In genomic region chr9:105319514-105319863, GRCh38 we compare ENCODE assay signal across 19 cellular contexts.
DNase-seq lines count a peak whose midpoint lies in the region; ATAC-seq, FAIRE-seq and TF ChIP-seq lines count a peak whose summit lies in the region.
"Had no signal": no experiment of that assay in that cellular context is flagged by ENCODE, and none has a peak within 500 bp of the region (broad histone marks: within the 10 kb centered on the region; RNA-seq: fewer than 3 reads in every experiment).

No MANE protein-coding gene starts in this region.

- no peak overlapping the region for H3K4me3 ChIP-seq in BLaER1 treated with 17β-estradiol and CSF1 and Interleukin-3, amounts not matched to agents 10 nM and 100 nM
- no peak overlapping the region for H3K4me3 ChIP-seq in OCI-LY7 (ENCODE audit: low read depth, low read length, poor library complexity, severe bottlenecking)
- peak overlapping the region in 1 of 2 donors; percentile 13 for H3K4me3 ChIP-seq in kidney (ENCODE audit: low read length in 2 of 2)
- H3K4me3 ChIP-seq in pancreas, result no peak overlapping the region
- H3K4me3 ChIP-seq: adrenal gland, heart right ventricle had no signal

- DNase-seq in OCI-LY7 (ENCODE audit: low spot score) (no peak), kidney (no peak), pancreas (no peak), SK-N-DZ (ENCODE audit: low spot score) (no peak), globus pallidus (ENCODE audit: low spot score) (no peak), T-helper 9 cell (no peak)
- DNase-seq: activated naive CD4-positive, alpha-beta T cell treated with Interleukin-2 at 50 U/mL for 16 hours; adrenal gland; heart right ventricle; HFFc6; Karpas-422; MV-4-11; NCI-H146; SHP77; stimulated activated naive CD8-positive, alpha-beta T cell treated with anti-CD3 and anti-CD28 coated beads, Interleukin-15, Interleukin-2, amounts not matched to agents 100 U/mL and 50 U/mL, for 24 hours; SW 1271; T1000 had no signal

- CTCF ChIA-PET in OCI-LY7 (lab: Charles Lee; ENCODE audit: unreplicated experiment), result no interaction called here

- no TSS peak for BruUV-seq in OCI-LY7 (replicated peaks; lab: Mats Ljungman, UMichigan)

- 27 to 30% methylated on average over 3 of the region's 3 CpGs for WGBS in pancreas, 2 donors

- no peak overlapping the region for H3K27ac ChIP-seq in BLaER1 treated with 17β-estradiol and CSF1 and Interleukin-3, amounts not matched to agents 10 nM and 100 nM
- H3K27ac ChIP-seq in OCI-LY7 (ENCODE audit: low read depth, low read length, poor library complexity, severe bottlenecking) (no peak overlapping the region), kidney (ENCODE audit: low read depth in 2 of 2, low read length in 2 of 2) (peak overlapping the region; percentile 11 to 53), pancreas (peak overlapping the region in 3 of 4 donors; percentile 3 to 68 (median 68))
- H3K27ac ChIP-seq: adrenal gland, heart right ventricle had no signal

- TF ChIP-seq CTCF in OCI-LY7 (conservative IDR thresholded peaks at IDR 0.05; ENCODE audit: low read length) (no peak), kidney (IDR thresholded peaks at IDR 0.05; ENCODE audit: borderline replicate concordance, extremely low read depth, insufficient read depth) (no peak), pancreas (IDR thresholded peaks at IDR 0.05) (no peak)

- peaks cover 0 to 9% (median 0%) of the 10 kb centered on the region in 11 experiments; a peak in 6 of 22 replicates for H3K36me3 ChIP-seq in BLaER1 treated with 17β-estradiol and CSF1 and Interleukin-3, amounts not matched to agents 10 nM and 100 nM
- H3K36me3 ChIP-seq in OCI-LY7 (ENCODE audit: insufficient read depth, low read length) (peaks cover 17% of the 10 kb centered on the region), kidney (ENCODE audit: control insufficient read depth in 1 of 2, insufficient read depth in 2 of 2, low read length in 2 of 2) (no peaks in the 10 kb centered on the region), pancreas (no peaks in the 10 kb centered on the region)
- H3K36me3 ChIP-seq: adrenal gland had no signal

- no peak overlapping the region; the same call in 1 of the 2 replicates for H2AFZ ChIP-seq in OCI-LY7 (ENCODE audit: low read length)

- peak overlapping the region in 9 of 11 experiments; percentile 41 to 83 (median 68); a peak in 18 of 22 replicates for H3K4me2 ChIP-seq in BLaER1 treated with 17β-estradiol and CSF1 and Interleukin-3, amounts not matched to agents 10 nM and 100 nM
- H3K4me2 ChIP-seq in OCI-LY7 (ENCODE audit: low read length), result peak overlapping the region; percentile 55; the same call in 1 of the 2 replicates

- H3K27me3 ChIP-seq in BLaER1 treated with 17β-estradiol and CSF1 and Interleukin-3, amounts not matched to agents 10 nM and 100 nM, result no peaks in the 10 kb centered on the region
- H3K27me3 ChIP-seq in pancreas, result no peaks in the 10 kb centered on the region
- H3K27me3 ChIP-seq: adrenal gland, heart right ventricle had no signal

- FAIRE-seq in kidney (lab: Jason Lieb, UNC), result no peak
- peak; percentile 54 for FAIRE-seq in pancreas (lab: Jason Lieb, UNC)

- no peaks in the 10 kb centered on the region for H3K9me2 ChIP-seq in OCI-LY7 (ENCODE audit: insufficient read depth, low read length)

- no peaks in the 10 kb centered on the region for H4K20me1 ChIP-seq in BLaER1 treated with 17β-estradiol and CSF1 and Interleukin-3, amounts not matched to agents 10 nM and 100 nM
- H4K20me1 ChIP-seq in OCI-LY7 (ENCODE audit: insufficient read depth, low read length), result no peaks in the 10 kb centered on the region

- POLR2A ChIA-PET in OCI-LY7 (lab: Charles Lee), result interaction anchor here (0.5 to 3.5 kb wide), 3 partner anchors 11 to 56 kb away, joined by 3 to 23 read pairs (median 4); no protein-coding TSS in a partner anchor

- H3K9me3 ChIP-seq in BLaER1 treated with 17β-estradiol and CSF1 and Interleukin-3, amounts not matched to agents 10 nM and 100 nM (replicated peaks in 1 of 11), result peaks cover 0 to 10% (median 0%) of the 10 kb centered on the region in 11 experiments; a peak in 3 of 22 replicates
- H3K9me3 ChIP-seq in OCI-LY7 (ENCODE audit: low read length) (no peaks in the 10 kb centered on the region), kidney (ENCODE audit: control insufficient read depth in 1 of 2, low read length in 2 of 2) (no peaks in the 10 kb centered on the region), pancreas (no peaks in the 10 kb centered on the region)
- H3K9me3 ChIP-seq: adrenal gland, heart right ventricle had no signal

- intact Hi-C loops in OCI-LY7 (cut with micrococcal nuclease; ENCODE audit: unreplicated experiment), result no loop called here
- intact Hi-C loops in kidney (cut with DNase I), result no loop called here
- intact Hi-C loops in pancreas (cut with DNase I), result no loop called here

- no peaks in the 10 kb centered on the region for H3K79me2 ChIP-seq in OCI-LY7 (ENCODE audit: insufficient read depth, low read depth, low read length)

- H3K9ac ChIP-seq in BLaER1 treated with 17β-estradiol and CSF1 and Interleukin-3, amounts not matched to agents 10 nM and 100 nM, result no peak overlapping the region
- H3K9ac ChIP-seq in kidney (ENCODE audit: low read length in 2 of 2), result no peak overlapping the region

- peaks cover 0 to 19% (median 12%) of the 10 kb centered on the region in 10 experiments; a peak in 17 of 20 replicates for H3K4me1 ChIP-seq in BLaER1 treated with 17β-estradiol and CSF1 and Interleukin-3, amounts not matched to agents 10 nM and 100 nM
- H3K4me1 ChIP-seq in OCI-LY7 (ENCODE audit: insufficient read depth, low read length, poor library complexity, severe bottlenecking) (peaks cover 33% of the 10 kb centered on the region), kidney (ENCODE audit: control insufficient read depth in 1 of 2, insufficient read depth in 1 of 2, low read depth in 1 of 2, low read length in 2 of 2) (peaks cover 2 to 6% of the 10 kb centered on the region in 2 donors), pancreas (peaks cover 9 to 17% (median 13%) of the 10 kb centered on the region in 3 donors)
- H3K4me1 ChIP-seq: adrenal gland, heart right ventricle had no signal

- ATAC-seq in pancreas, result peak; percentile 32 to 51 (median 48)
- no peak for ATAC-seq in GM18861 (IDR thresholded peaks at IDR 0.05; ENCODE audit: unreplicated experiment)
- ATAC-seq: heart right ventricle; stimulated activated naive CD8-positive, alpha-beta T cell treated with anti-CD3 and anti-CD28 coated beads, Interleukin-15, Interleukin-2, amounts not matched to agents 100 U/mL and 50 U/mL, for 24 hours had no signal

Comparison
In these comparisons a context has a peak if more than half of its experiments do, and no peak if none do; other contexts are left out.
1. H3K27ac ChIP-seq: peak in kidney (2 of 2) and pancreas (3 of 4); none in BLaER1 treated with 17β-estradiol and CSF1 and Interleukin-3, amounts not matched to agents 10 nM and 100 nM (0 of 11) and OCI-LY7 (single experiment).